ENCODE assay signal across 1 cellular context in the genomic region with DNA sequence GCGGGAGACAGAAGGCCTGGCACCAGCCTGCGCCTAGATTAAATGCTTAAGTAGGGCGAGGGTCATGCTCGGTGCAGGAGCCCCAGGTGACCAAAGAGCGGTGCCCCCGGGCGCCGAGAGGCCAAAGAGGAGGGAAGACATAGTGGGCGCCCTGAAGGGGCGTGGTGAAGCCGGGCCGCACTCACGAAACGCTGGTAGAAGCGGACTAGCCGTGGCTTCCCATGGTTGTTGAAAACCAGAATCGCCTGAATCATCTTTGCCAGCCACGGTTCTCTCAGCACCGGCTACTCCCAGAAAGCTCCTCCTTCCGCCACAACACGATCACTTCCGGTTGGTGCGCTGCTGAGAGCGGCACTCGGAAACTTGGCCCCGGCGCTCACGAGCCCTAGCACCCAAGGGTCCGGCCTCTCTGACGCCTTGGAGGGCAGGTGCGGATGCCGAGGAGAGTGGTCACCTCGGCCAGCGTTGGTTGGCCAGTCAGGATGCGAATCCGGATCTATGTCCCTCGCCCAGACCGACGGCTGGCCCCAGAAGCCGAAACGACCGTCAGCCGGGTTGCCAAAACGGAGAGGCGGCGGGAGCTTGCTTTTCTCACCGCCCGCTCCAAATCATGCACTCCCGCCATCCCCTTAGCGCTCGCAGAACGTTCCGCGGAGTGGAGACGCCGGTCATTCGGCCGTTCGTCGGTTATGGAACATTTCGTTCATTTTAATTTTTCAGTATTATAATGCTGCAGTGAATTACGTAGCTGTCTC.
TF ChIP-seq lines count a peak whose summit lies in the region.

A gene (minus strand): TSS at position 299 of the 755 bp plus-strand sequence. CDS start 45 bp downstream, at position 254.

TF ChIP-seq in HEK293, 187 proteins besides CTCF, POLR2A, EP300 and RAD21 (continued from another document and continues in another):
- TF ChIP-seq, protein P1, sequence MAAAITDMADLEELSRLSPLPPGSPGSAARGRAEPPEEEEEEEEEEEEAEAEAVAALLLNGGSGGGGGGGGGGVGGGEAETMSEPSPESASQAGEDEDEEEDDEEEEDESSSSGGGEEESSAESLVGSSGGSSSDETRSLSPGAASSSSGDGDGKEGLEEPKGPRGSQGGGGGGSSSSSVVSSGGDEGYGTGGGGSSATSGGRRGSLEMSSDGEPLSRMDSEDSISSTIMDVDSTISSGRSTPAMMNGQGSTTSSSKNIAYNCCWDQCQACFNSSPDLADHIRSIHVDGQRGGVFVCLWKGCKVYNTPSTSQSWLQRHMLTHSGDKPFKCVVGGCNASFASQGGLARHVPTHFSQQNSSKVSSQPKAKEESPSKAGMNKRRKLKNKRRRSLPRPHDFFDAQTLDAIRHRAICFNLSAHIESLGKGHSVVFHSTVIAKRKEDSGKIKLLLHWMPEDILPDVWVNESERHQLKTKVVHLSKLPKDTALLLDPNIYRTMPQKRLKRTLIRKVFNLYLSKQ (tag by site-specific recombination; IDR thresholded peaks at IDR 0.05; ENCODE audit: borderline replicate concordance), result no peak
- peak; percentile 93 for TF ChIP-seq ZNF785 (tag by site-specific recombination; IDR thresholded peaks at IDR 0.05)
- peak; percentile 98 for TF ChIP-seq ZSCAN30 (tag by site-specific recombination; IDR thresholded peaks at IDR 0.05)
- TF ChIP-seq ZNF16 (tag by site-specific recombination; IDR thresholded peaks at IDR 0.05; ENCODE audit: low read depth), result no peak
- TF ChIP-seq ZNF626 (tag by site-specific recombination; IDR thresholded peaks at IDR 0.05), result no peak; the same call in 1 of the 2 replicates
- peak; percentile 92 for TF ChIP-seq ZNF610 (tag by site-specific recombination; IDR thresholded peaks at IDR 0.05; ENCODE audit: borderline replicate concordance)
- no peak for TF ChIP-seq ZNF221 (tag by site-specific recombination; IDR thresholded peaks at IDR 0.05; ENCODE audit: borderline replicate concordance)
- TF ChIP-seq TRIM28 (IDR thresholded peaks at IDR 0.05; ENCODE audit: borderline replicate concordance, low read length), result peak; percentile 86; the same call in 1 of the 2 replicates
- peak; percentile 76; the same call in 1 of the 2 replicates for TF ChIP-seq KLF7 (tag by site-specific recombination; IDR thresholded peaks at IDR 0.05; ENCODE audit: borderline replicate concordance)
- TF ChIP-seq ZNF157 (tag by site-specific recombination; IDR thresholded peaks at IDR 0.05), result no peak
- TF ChIP-seq, protein P2, sequence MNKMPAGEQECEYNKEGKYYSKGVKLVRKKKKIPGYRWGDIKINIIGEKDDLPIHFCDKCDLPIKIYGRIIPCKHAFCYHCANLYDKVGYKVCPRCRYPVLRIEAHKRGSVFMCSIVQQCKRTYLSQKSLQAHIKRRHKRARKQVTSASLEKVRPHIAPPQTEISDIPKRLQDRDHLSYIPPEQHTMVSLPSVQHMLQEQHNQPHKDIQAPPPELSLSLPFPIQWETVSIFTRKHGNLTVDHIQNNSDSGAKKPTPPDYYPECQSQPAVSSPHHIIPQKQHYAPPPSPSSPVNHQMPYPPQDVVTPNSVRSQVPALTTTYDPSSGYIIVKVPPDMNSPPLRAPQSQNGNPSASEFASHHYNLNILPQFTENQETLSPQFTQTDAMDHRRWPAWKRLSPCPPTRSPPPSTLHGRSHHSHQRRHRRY (tag by site-specific recombination; IDR thresholded peaks at IDR 0.05), result no peak
- TF ChIP-seq ZNF830 (tag by site-specific recombination; IDR thresholded peaks at IDR 0.05; ENCODE audit: low read depth), result no peak
- TF ChIP-seq ZNF239 (tag by site-specific recombination; IDR thresholded peaks at IDR 0.05), result no peak; the same call in 1 of the 2 replicates
- no peak for TF ChIP-seq ZNF302 (tag by site-specific recombination; IDR thresholded peaks at IDR 0.05; ENCODE audit: low read depth)
- peak; percentile 97 for TF ChIP-seq ZSCAN23 (tag by site-specific recombination; IDR thresholded peaks at IDR 0.05)
- TF ChIP-seq, protein P3, sequence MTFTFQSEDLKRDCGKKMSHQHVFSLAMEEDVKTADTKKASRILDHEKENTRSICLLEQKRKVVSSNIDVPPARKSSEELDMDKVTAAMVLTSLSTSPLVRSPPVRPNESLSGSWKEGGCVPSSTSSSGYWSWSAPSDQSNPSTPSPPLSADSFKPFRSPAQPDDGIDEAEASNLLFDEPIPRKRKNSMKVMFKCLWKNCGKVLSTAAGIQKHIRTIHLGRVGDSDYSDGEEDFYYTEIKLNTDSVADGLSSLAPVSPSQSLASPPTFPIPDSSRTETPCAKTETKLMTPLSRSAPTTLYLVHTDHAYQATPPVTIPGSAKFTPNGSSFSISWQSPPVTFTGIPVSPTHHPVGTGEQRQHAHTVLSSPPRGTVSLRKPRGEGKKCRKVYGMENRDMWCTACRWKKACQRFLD (tag by site-specific recombination; IDR thresholded peaks at IDR 0.05), result no peak
- TF ChIP-seq ZNF701 (tag by site-specific recombination; IDR thresholded peaks at IDR 0.05), result no peak
- peak; percentile 57 for TF ChIP-seq GLIS2 (tag by site-specific recombination; IDR thresholded peaks at IDR 0.05)
- peak; percentile 94 for TF ChIP-seq ZNF76 (tag by site-specific recombination; IDR thresholded peaks at IDR 0.05; ENCODE audit: borderline replicate concordance, low read depth)
- TF ChIP-seq ZNF155 (tag by site-specific recombination; IDR thresholded peaks at IDR 0.05), result no peak
- TF ChIP-seq ZNF266 (tag by site-specific recombination; IDR thresholded peaks at IDR 0.05; ENCODE audit: low read depth), result no peak
- 0 out of 2 replicates have a peak, but pooled peaks have one; percentile 39 for TF ChIP-seq ZNF707 (tag by site-specific recombination; IDR thresholded peaks at IDR 0.05)
- TF ChIP-seq, protein P4, sequence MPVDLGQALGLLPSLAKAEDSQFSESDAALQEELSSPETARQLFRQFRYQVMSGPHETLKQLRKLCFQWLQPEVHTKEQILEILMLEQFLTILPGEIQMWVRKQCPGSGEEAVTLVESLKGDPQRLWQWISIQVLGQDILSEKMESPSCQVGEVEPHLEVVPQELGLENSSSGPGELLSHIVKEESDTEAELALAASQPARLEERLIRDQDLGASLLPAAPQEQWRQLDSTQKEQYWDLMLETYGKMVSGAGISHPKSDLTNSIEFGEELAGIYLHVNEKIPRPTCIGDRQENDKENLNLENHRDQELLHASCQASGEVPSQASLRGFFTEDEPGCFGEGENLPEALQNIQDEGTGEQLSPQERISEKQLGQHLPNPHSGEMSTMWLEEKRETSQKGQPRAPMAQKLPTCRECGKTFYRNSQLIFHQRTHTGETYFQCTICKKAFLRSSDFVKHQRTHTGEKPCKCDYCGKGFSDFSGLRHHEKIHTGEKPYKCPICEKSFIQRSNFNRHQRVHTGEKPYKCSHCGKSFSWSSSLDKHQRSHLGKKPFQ (tag by site-specific recombination; IDR thresholded peaks at IDR 0.05), result peak; percentile 66; the same call in 1 of the 2 replicates
- peak; percentile 88 for TF ChIP-seq SP3 (tag by site-specific recombination; IDR thresholded peaks at IDR 0.05)
- TF ChIP-seq ZNF394 (tag by site-specific recombination; IDR thresholded peaks at IDR 0.05; ENCODE audit: borderline replicate concordance), result peak; percentile 100
- TF ChIP-seq, protein P5, sequence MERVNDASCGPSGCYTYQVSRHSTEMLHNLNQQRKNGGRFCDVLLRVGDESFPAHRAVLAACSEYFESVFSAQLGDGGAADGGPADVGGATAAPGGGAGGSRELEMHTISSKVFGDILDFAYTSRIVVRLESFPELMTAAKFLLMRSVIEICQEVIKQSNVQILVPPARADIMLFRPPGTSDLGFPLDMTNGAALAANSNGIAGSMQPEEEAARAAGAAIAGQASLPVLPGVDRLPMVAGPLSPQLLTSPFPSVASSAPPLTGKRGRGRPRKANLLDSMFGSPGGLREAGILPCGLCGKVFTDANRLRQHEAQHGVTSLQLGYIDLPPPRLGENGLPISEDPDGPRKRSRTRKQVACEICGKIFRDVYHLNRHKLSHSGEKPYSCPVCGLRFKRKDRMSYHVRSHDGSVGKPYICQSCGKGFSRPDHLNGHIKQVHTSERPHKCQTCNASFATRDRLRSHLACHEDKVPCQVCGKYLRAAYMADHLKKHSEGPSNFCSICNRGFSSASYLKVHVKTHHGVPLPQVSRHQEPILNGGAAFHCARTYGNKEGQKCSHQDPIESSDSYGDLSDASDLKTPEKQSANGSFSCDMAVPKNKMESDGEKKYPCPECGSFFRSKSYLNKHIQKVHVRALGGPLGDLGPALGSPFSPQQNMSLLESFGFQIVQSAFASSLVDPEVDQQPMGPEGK (tag by site-specific recombination; IDR thresholded peaks at IDR 0.05), result peak; percentile 69; the same call in 1 of the 2 replicates
- TF ChIP-seq OSR2 (tag by site-specific recombination; IDR thresholded peaks at IDR 0.05), result peak; percentile 37; the same call in 1 of the 2 replicates
- TF ChIP-seq ZNF629 (tag by site-specific recombination; IDR thresholded peaks at IDR 0.05), result peak; percentile 91
- no peak for TF ChIP-seq ZNF175 (tag by site-specific recombination; IDR thresholded peaks at IDR 0.05)
- peak; percentile 99 for TF ChIP-seq ZNF423 (tag by site-specific recombination; IDR thresholded peaks at IDR 0.05)
- TF ChIP-seq HOXC10 (CRISPR knock-in tag; IDR thresholded peaks at IDR 0.05), result peak; percentile 93; the same call in 1 of the 2 replicates
- no peak for TF ChIP-seq ZNF416 (tag by site-specific recombination; IDR thresholded peaks at IDR 0.05)
- no peak for TF ChIP-seq ZNF555 (tag by site-specific recombination; conservative IDR thresholded peaks at IDR 0.05)
- TF ChIP-seq ZNF366 (tag by site-specific recombination; conservative IDR thresholded peaks at IDR 0.05), result peak; percentile 88
- no peak for TF ChIP-seq RBAK (tag by site-specific recombination; IDR thresholded peaks at IDR 0.05)
- peak; percentile 45; the same call in 1 of the 2 replicates for TF ChIP-seq GLIS1 (tag by site-specific recombination; IDR thresholded peaks at IDR 0.05)
- TF ChIP-seq, protein P6, sequence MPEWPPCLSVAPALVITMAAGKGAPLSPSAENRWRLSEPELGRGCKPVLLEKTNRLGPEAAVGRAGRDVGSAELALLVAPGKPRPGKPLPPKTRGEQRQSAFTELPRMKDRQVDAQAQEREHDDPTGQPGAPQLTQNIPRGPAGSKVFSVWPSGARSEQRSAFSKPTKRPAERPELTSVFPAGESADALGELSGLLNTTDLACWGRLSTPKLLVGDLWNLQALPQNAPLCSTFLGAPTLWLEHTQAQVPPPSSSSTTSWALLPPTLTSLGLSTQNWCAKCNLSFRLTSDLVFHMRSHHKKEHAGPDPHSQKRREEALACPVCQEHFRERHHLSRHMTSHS (tag by site-specific recombination; IDR thresholded peaks at IDR 0.05), result no peak
- no peak for TF ChIP-seq ZNF776 (tag by site-specific recombination; IDR thresholded peaks at IDR 0.05; ENCODE audit: borderline replicate concordance)
- TF ChIP-seq, protein P7, sequence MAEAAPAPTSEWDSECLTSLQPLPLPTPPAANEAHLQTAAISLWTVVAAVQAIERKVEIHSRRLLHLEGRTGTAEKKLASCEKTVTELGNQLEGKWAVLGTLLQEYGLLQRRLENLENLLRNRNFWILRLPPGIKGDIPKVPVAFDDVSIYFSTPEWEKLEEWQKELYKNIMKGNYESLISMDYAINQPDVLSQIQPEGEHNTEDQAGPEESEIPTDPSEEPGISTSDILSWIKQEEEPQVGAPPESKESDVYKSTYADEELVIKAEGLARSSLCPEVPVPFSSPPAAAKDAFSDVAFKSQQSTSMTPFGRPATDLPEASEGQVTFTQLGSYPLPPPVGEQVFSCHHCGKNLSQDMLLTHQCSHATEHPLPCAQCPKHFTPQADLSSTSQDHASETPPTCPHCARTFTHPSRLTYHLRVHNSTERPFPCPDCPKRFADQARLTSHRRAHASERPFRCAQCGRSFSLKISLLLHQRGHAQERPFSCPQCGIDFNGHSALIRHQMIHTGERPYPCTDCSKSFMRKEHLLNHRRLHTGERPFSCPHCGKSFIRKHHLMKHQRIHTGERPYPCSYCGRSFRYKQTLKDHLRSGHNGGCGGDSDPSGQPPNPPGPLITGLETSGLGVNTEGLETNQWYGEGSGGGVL (tag by site-specific recombination; IDR thresholded peaks at IDR 0.05), result 0 out of 2 replicates have a peak, but pooled peaks have one; percentile 33
- peak; percentile 90 for TF ChIP-seq YY1 (tag by site-specific recombination; IDR thresholded peaks at IDR 0.05)
- TF ChIP-seq, protein P8, sequence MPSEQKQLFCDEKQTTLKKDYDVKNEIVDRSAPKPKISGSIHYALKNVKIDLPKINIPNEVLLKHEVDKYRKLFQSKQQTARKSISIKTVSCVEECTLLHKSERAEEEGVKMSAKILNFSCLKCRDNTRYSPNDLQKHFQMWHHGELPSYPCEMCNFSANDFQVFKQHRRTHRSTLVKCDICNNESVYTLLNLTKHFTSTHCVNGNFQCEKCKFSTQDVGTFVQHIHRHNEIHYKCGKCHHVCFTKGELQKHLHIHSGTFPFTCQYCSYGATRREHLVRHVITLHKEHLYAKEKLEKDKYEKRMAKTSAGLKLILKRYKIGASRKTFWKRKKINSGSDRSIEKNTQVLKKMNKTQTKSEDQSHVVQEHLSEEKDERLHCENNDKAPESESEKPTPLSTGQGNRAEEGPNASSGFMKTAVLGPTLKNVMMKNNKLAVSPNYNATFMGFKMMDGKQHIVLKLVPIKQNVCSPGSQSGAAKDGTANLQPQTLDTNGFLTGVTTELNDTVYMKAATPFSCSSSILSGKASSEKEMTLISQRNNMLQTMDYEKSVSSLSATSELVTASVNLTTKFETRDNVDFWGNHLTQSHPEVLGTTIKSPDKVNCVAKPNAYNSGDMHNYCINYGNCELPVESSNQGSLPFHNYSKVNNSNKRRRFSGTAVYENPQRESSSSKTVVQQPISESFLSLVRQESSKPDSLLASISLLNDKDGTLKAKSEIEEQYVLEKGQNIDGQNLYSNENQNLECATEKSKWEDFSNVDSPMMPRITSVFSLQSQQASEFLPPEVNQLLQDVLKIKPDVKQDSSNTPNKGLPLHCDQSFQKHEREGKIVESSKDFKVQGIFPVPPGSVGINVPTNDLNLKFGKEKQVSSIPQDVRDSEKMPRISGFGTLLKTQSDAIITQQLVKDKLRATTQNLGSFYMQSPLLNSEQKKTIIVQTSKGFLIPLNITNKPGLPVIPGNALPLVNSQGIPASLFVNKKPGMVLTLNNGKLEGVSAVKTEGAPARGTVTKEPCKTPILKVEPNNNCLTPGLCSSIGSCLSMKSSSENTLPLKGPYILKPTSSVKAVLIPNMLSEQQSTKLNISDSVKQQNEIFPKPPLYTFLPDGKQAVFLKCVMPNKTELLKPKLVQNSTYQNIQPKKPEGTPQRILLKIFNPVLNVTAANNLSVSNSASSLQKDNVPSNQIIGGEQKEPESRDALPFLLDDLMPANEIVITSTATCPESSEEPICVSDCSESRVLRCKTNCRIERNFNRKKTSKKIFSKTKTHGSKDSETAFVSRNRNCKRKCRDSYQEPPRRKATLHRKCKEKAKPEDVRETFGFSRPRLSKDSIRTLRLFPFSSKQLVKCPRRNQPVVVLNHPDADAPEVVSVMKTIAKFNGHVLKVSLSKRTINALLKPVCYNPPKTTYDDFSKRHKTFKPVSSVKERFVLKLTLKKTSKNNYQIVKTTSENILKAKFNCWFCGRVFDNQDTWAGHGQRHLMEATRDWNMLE (tag by site-specific recombination; conservative IDR thresholded peaks at IDR 0.05; ENCODE audit: low read depth), result peak; percentile 84
- TF ChIP-seq, protein P9, sequence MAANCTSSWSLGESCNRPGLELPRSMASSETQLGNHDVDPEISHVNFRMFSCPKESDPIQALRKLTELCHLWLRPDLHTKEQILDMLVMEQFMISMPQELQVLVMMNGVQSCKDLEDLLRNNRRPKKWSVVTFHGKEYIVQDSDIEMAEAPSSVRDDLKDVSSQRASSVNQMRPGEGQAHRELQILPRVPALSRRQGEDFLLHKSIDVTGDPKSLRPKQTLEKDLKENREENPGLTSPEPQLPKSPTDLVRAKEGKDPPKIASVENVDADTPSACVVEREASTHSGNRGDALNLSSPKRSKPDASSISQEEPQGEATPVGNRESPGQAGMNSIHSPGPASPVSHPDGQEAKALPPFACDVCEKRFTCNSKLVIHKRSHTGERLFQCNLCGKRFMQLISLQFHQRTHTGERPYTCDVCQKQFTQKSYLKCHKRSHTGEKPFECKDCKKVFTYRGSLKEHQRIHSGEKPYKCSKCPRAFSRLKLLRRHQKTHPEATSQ (tag by site-specific recombination; IDR thresholded peaks at IDR 0.05), result peak; percentile 99
- TF ChIP-seq ZNF621 (tag by site-specific recombination; IDR thresholded peaks at IDR 0.05), result no peak
- no peak for TF ChIP-seq ZNF114 (tag by site-specific recombination; IDR thresholded peaks at IDR 0.05)
